In the genomic region with DNA sequence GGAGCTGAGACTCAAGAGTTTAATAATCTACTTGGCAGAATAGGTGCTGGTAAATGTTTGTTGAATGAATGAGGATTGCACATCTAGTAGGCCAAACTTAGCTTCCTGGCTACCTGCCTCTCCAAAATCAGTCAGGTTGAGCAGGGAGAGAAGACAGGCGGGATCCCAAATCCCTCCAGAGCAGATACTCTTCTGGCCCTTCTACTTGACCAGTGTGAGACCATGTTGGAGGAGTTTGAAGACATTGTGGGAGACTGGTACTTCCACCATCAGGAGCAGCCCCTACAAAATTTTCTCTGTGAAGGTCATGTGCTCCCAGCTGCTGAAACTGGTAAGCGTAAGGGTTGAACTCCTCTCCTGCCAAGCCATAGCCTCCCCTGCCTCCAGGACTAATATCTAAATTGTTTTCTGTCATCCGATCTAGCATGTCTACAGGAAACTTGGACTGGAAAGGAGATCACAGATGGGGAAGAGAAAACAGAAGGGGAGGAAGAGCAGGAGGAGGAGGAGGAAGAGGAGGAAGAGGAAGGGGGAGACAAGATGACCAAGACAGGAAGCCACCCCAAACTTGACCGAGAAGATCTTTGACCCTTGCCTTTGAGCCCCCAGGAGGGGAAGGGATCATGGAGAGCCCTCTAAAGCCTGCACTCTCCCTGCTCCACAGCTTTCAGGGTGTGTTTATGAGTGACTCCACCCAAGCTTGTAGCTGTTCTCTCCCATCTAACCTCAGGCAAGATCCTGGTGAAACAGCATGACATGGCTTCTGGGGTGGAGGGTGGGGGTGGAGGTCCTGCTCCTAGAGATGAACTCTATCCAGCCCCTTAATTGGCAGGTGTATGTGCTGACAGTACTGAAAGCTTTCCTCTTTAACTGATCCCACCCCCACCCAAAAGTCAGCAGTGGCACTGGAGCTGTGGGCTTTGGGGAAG, we compare ENCODE assay signal across 12 cellular contexts. TPM values are rescaled to one million over a fixed set of nuclear protein-coding genes. Genes with fewer than 3 reads are reported as not detected.
DNase-seq lines count a peak whose midpoint lies in the region; ATAC-seq and TF ChIP-seq lines count a peak whose summit lies in the region.
"Had no signal": no experiment of that assay in that cellular context is flagged by ENCODE, and none has a peak within 500 bp of the region (broad histone marks: within the 10 kb centered on the region; RNA-seq: fewer than 3 reads in every experiment).

No MANE protein-coding gene starts in this region.

- no peaks in the 10 kb centered on the region for H3K27me3 Mint-ChIP-seq in CD4-positive, alpha-beta T cell
- H3K27me3 Mint-ChIP-seq in activated T-helper 2 cell treated with anti-CD3 and anti-CD28 coated beads, Interferon-gamma antibody, Interleukin-2, Interleukin-4, amounts not matched to agents 10 μg/mL and 5 μg/mL and 100 μg/mL, durations not matched to agents 14 hours and 24 hours and 36 hours (ENCODE audit: low read depth) = no peaks in the 10 kb centered on the region
- H3K27me3 Mint-ChIP-seq in natural killer cell (ENCODE audit: low read depth in 2 of 2) = no peaks in the 10 kb centered on the region

- H3K27ac Mint-ChIP-seq in CD4-positive, alpha-beta T cell = peak overlapping the region; percentile 100
- H3K27ac Mint-ChIP-seq in activated T-helper 2 cell treated with anti-CD3 and anti-CD28 coated beads, Interferon-gamma antibody, Interleukin-2, Interleukin-4, amounts not matched to agents 10 μg/mL and 5 μg/mL and 100 μg/mL, durations not matched to agents 14 hours and 24 hours and 36 hours = peak overlapping the region; percentile 50
- H3K27ac Mint-ChIP-seq in natural killer cell = peak overlapping the region; percentile 8 to 26

- H3K36me3 ChIP-seq in HEK293 (ENCODE audit: control insufficient read depth in 2 of 2, insufficient read depth in 1 of 2, low read length in 2 of 2) (peaks cover 0 to 13% of the 10 kb centered on the region in 2 experiments; a peak in 2 of 3 replicates), suprapubic skin (no peaks in the 10 kb centered on the region), SJCRH30 (no peaks in the 10 kb centered on the region)

- peaks cover 3% of the 10 kb centered on the region for H3K4me1 ChIP-seq in HEK293 (ENCODE audit: control insufficient read depth, insufficient read depth, low read length)
- peaks cover 45% of the 10 kb centered on the region for H3K4me1 ChIP-seq in suprapubic skin
- H3K4me1 ChIP-seq in SJCRH30 = no peaks in the 10 kb centered on the region

- peak overlapping the region; percentile 100 for H3K4me3 Mint-ChIP-seq in CD4-positive, alpha-beta T cell
- peak overlapping the region; percentile 99 for H3K4me3 Mint-ChIP-seq in activated T-helper 2 cell treated with anti-CD3 and anti-CD28 coated beads, Interferon-gamma antibody, Interleukin-2, Interleukin-4, amounts not matched to agents 10 μg/mL and 5 μg/mL and 100 μg/mL, durations not matched to agents 14 hours and 24 hours and 36 hours (ENCODE audit: low read depth)
- peak overlapping the region; percentile 22 for H3K4me3 Mint-ChIP-seq in natural killer cell

- H3K9me3 ChIP-seq in CD4-positive, alpha-beta T cell (ENCODE audit: control insufficient read depth, low read length) = no peaks in the 10 kb centered on the region
- no peaks in the 10 kb centered on the region for H3K9me3 ChIP-seq in HEK293 (ENCODE audit: control insufficient read depth, insufficient read depth, low read depth, low read length)
- no peaks in the 10 kb centered on the region for H3K9me3 ChIP-seq in suprapubic skin
- no peaks in the 10 kb centered on the region for H3K9me3 ChIP-seq in SJCRH30 (replicated peaks)
- H3K9me3 ChIP-seq: left ventricle myocardium inferior had no signal

- H3K36me3 Mint-ChIP-seq in CD4-positive, alpha-beta T cell (ENCODE audit: low read depth) = peaks cover 38% of the 10 kb centered on the region
- peaks cover 29% of the 10 kb centered on the region for H3K36me3 Mint-ChIP-seq in activated T-helper 2 cell treated with anti-CD3 and anti-CD28 coated beads, Interferon-gamma antibody, Interleukin-2, Interleukin-4, amounts not matched to agents 10 μg/mL and 5 μg/mL and 100 μg/mL, durations not matched to agents 14 hours and 24 hours and 36 hours (ENCODE audit: low read depth)
- H3K36me3 Mint-ChIP-seq in natural killer cell = no peaks in the 10 kb centered on the region

- peaks cover 41% of the 10 kb centered on the region for H3K4me1 Mint-ChIP-seq in CD4-positive, alpha-beta T cell (ENCODE audit: low read depth)
- H3K4me1 Mint-ChIP-seq in activated T-helper 2 cell treated with anti-CD3 and anti-CD28 coated beads, Interferon-gamma antibody, Interleukin-2, Interleukin-4, amounts not matched to agents 10 μg/mL and 5 μg/mL and 100 μg/mL, durations not matched to agents 14 hours and 24 hours and 36 hours (ENCODE audit: low read depth) = peaks cover 25% of the 10 kb centered on the region
- peaks cover 33 to 42% of the 10 kb centered on the region in 2 donors for H3K4me1 Mint-ChIP-seq in natural killer cell

- H3K4me3 ChIP-seq in HEK293 (ENCODE audit: low read depth, low read length) (no peak overlapping the region), suprapubic skin (no peak overlapping the region), SJCRH30 (no peak overlapping the region)
- H3K4me3 ChIP-seq: left ventricle myocardium inferior had no signal

- no peak for TF ChIP-seq POLR2A in suprapubic skin (IDR thresholded peaks at IDR 0.05)

- intact Hi-C loops in CD4-positive, alpha-beta T cell (cut with DNase I, micrococcal nuclease) = no loop called here
- intact Hi-C loops in activated T-helper 2 cell treated with anti-CD3 and anti-CD28 coated beads, Interferon-gamma antibody, Interleukin-2, Interleukin-4, amounts not matched to agents 10 μg/mL and 5 μg/mL and 100 μg/mL, durations not matched to agents 14 hours and 24 hours and 36 hours (cut with micrococcal nuclease) = loop anchor here (10.0 kb wide), 1 partner anchor 210 kb away; the partner anchor contains the start of gene TRIM4
- intact Hi-C loops in natural killer cell (cut with micrococcal nuclease) = no loop called here

- CTCF ChIA-PET in CD4-positive, alpha-beta T cell (lab: Charles Lee) = no interaction called here
- CTCF ChIA-PET in HEK293 (lab: Yijun Ruan, JAX) = interaction anchor here (0.6 to 1.1 kb wide), 9 partner anchors 8 to 611 kb away, joined by 3 to 5 read pairs (median 4); no protein-coding TSS in a partner anchor

- H3K9me3 Mint-ChIP-seq in CD4-positive, alpha-beta T cell = no peaks in the 10 kb centered on the region
- no peaks in the 10 kb centered on the region for H3K9me3 Mint-ChIP-seq in activated T-helper 2 cell treated with anti-CD3 and anti-CD28 coated beads, Interferon-gamma antibody, Interleukin-2, Interleukin-4, amounts not matched to agents 10 μg/mL and 5 μg/mL and 100 μg/mL, durations not matched to agents 14 hours and 24 hours and 36 hours
- H3K9me3 Mint-ChIP-seq in natural killer cell = no peaks in the 10 kb centered on the region

- no peak for TF ChIP-seq EP300 in suprapubic skin (IDR thresholded peaks at IDR 0.05)

- H3K27me3 ChIP-seq in CD4-positive, alpha-beta T cell (ENCODE audit: control insufficient read depth, insufficient read depth, low read length) = no peaks in the 10 kb centered on the region
- H3K27me3 ChIP-seq in suprapubic skin = no peaks in the 10 kb centered on the region
- no peaks in the 10 kb centered on the region for H3K27me3 ChIP-seq in SJCRH30

- POLR2A ChIA-PET in CD4-positive, alpha-beta T cell (lab: Charles Lee) = interaction anchor here (0.8 to 3.3 kb wide), 3 partner anchors 23 to 567 kb away, joined by 4 to 58 read pairs (median 8); partner anchors contain the start of genes AP4M1, LAMTOR4 and MCM7
- POLR2A ChIA-PET in HEK293 (lab: Yijun Ruan, JAX) = interaction anchor here (0.7 to 8.4 kb wide), 3 partner anchors 23 to 305 kb away, joined by 4 to 81 read pairs (median 4); partner anchors contain the start of genes AP4M1, MCM7 and MEPCE

- no peak for DNase-seq in CD4-positive, alpha-beta T cell
- DNase-seq in activated T-helper 2 cell treated with anti-CD3 and anti-CD28 coated beads, Interferon-gamma antibody, Interleukin-2, Interleukin-4, amounts not matched to agents 10 μg/mL and 5 μg/mL and 100 μg/mL, durations not matched to agents 14 hours and 24 hours and 36 hours (ENCODE audit: low spot score) = no peak
- no peak for DNase-seq in natural killer cell
- no peak for DNase-seq in suprapubic skin (ENCODE audit: low spot score in 2 of 2)
- no peak for DNase-seq in retina
- DNase-seq in SJCRH30 = no peak
- DNase-seq: DMS 273 treated with DMSO at 0.1 percent for 48 hours; left ventricle myocardium inferior; stimulated activated CD4-positive, alpha-beta T cell treated with anti-CD3 and anti-CD28 coated beads, Interleukin-2, amount 100 ng/mL, for 24 hours; stimulated activated naive CD4-positive, alpha-beta T cell treated with Interleukin-2 at 50 U/mL for 16 hours; WERI-Rb-1 had no signal

- no peak for TF ChIP-seq CTCF in CD4-positive, alpha-beta T cell (IDR thresholded peaks at IDR 0.05)
- TF ChIP-seq CTCF in HEK293 (tag by site-specific recombination; IDR thresholded peaks at IDR 0.05) (no peak), natural killer cell (IDR thresholded peaks at IDR 0.05) (no peak), suprapubic skin (IDR thresholded peaks at IDR 0.05) (no peak)

- no peak overlapping the region for H3K27ac ChIP-seq in CD4-positive, alpha-beta T cell (ENCODE audit: low read depth, low read length)
- no peak overlapping the region for H3K27ac ChIP-seq in HEK293 (ENCODE audit: extremely low read depth, low read depth, low read length)
- H3K27ac ChIP-seq in suprapubic skin = no peak overlapping the region
- H3K27ac ChIP-seq in SJCRH30 = no peak overlapping the region
- H3K27ac ChIP-seq: left ventricle myocardium inferior, WERI-Rb-1 had no signal

- WGBS in suprapubic skin = 61% methylated on average over 4 of the region's 4 CpGs

- no peak for ATAC-seq in CD4-positive, alpha-beta T cell (ENCODE audit: poor library complexity)
- no peak for ATAC-seq in natural killer cell

RNA-seq across cellular contexts. Expression of gene MBLAC1, which starts 2.2 kb away (rescaled TPM):
- total RNA-seq in CD4-positive, alpha-beta T cell = 1 to 10 TPM; 3.7 to 4.4 TPM
- total RNA-seq in activated T-helper 2 cell treated with anti-CD3 and anti-CD28 coated beads, Interferon-gamma antibody, Interleukin-2, Interleukin-4, amounts not matched to agents 10 μg/mL and 5 μg/mL and 100 μg/mL, durations not matched to agents 14 hours and 24 hours and 36 hours = 2.8 and 2.9 TPM in 2 replicates
- total RNA-seq in natural killer cell (1 to 10 TPM; 2.8 to 4.3 (median 4.1) TPM), suprapubic skin (1 to 10 TPM; 2.6 to 6.2 (median 3.6) TPM)
- total RNA-seq in SJCRH30 (2014; rRNA removed; shearing (Covaris generic)) = 1.4 and 1.6 TPM in 2 replicates

RNA-seq across cellular contexts. Expression of gene CNPY4, which starts 5.1 kb away (rescaled TPM):
- total RNA-seq in CD4-positive, alpha-beta T cell = 10 to 100 TPM; 22.5 to 25.6 TPM
- 17.0 and 19.1 TPM in 2 replicates for total RNA-seq in activated T-helper 2 cell treated with anti-CD3 and anti-CD28 coated beads, Interferon-gamma antibody, Interleukin-2, Interleukin-4, amounts not matched to agents 10 μg/mL and 5 μg/mL and 100 μg/mL, durations not matched to agents 14 hours and 24 hours and 36 hours
- total RNA-seq in natural killer cell = 10 to 100 TPM; 19.1 to 25.8 (median 23.9) TPM
- 1 to 10 TPM; 4.5 to 7.1 (median 5.4) TPM for total RNA-seq in suprapubic skin
- 13.2 and 13.7 TPM in 2 replicates for total RNA-seq in SJCRH30 (2014; rRNA removed; shearing (Covaris generic))

RNA-seq across cellular contexts. Expression of gene TAF6, which starts 5.4 kb away (rescaled TPM):
- 10 to 100 TPM; 34.8 to 37.4 TPM for total RNA-seq in CD4-positive, alpha-beta T cell
- 68.1 and 76.9 TPM in 2 replicates for total RNA-seq in activated T-helper 2 cell treated with anti-CD3 and anti-CD28 coated beads, Interferon-gamma antibody, Interleukin-2, Interleukin-4, amounts not matched to agents 10 μg/mL and 5 μg/mL and 100 μg/mL, durations not matched to agents 14 hours and 24 hours and 36 hours
- total RNA-seq in natural killer cell = 10 to 100 TPM; 42.2 to 56.8 (median 47.9) TPM
- total RNA-seq in suprapubic skin = 10 to 100 TPM; 31.7 to 59.3 (median 48.9) TPM
- total RNA-seq in SJCRH30 (2014; rRNA removed; shearing (Covaris generic)) = 42.2 and 47.8 TPM in 2 replicates

RNA-seq across cellular contexts. Expression of gene AP4M1, which starts 23.1 kb away (rescaled TPM):
- 1 to 10 TPM; 2.8 to 4.0 TPM for total RNA-seq in CD4-positive, alpha-beta T cell
- total RNA-seq in activated T-helper 2 cell treated with anti-CD3 and anti-CD28 coated beads, Interferon-gamma antibody, Interleukin-2, Interleukin-4, amounts not matched to agents 10 μg/mL and 5 μg/mL and 100 μg/mL, durations not matched to agents 14 hours and 24 hours and 36 hours = 12.2 and 16.4 TPM in 2 replicates
- total RNA-seq in natural killer cell (10 to 100 TPM in 2 of 3 donors, 1 to 10 TPM in 1; 8.4 to 12.8 (median 12.7) TPM), suprapubic skin (10 to 100 TPM; 16.7 to 33.2 (median 31.8) TPM)
- total RNA-seq in SJCRH30 (2014; rRNA removed; shearing (Covaris generic)) = 9.9 and 13.9 TPM in 2 replicates

RNA-seq across cellular contexts. Expression of gene MCM7, which starts 23.4 kb away (rescaled TPM):
- 10 to 100 TPM; 54.5 to 56.0 TPM for total RNA-seq in CD4-positive, alpha-beta T cell
- 383 and 389 TPM in 2 replicates for total RNA-seq in activated T-helper 2 cell treated with anti-CD3 and anti-CD28 coated beads, Interferon-gamma antibody, Interleukin-2, Interleukin-4, amounts not matched to agents 10 μg/mL and 5 μg/mL and 100 μg/mL, durations not matched to agents 14 hours and 24 hours and 36 hours
- total RNA-seq in natural killer cell = 100 to 1,000 TPM; 112 to 214 (median 137) TPM
- total RNA-seq in suprapubic skin = 10 to 100 TPM; 43.8 to 97.0 (median 51.8) TPM
- total RNA-seq in SJCRH30 (2014; rRNA removed; shearing (Covaris generic)) = 332 and 353 TPM in 2 replicates

Comparison
In these comparisons a context has a peak if more than half of its experiments do, and no peak if none do; other contexts are left out.
1. H3K27ac Mint-ChIP-seq: peak in every context shown above with its lines; median percentile 100 in CD4-positive, alpha-beta T cell; 50 in activated T-helper 2 cell treated with anti-CD3 and anti-CD28 coated beads, Interferon-gamma antibody, Interleukin-2, Interleukin-4, amounts not matched to agents 10 μg/mL and 5 μg/mL and 100 μg/mL, durations not matched to agents 14 hours and 24 hours and 36 hours; 17 in natural killer cell.
2. H3K4me3 Mint-ChIP-seq: peak in every context shown above with its lines; median percentile 100 in CD4-positive, alpha-beta T cell; 99 in activated T-helper 2 cell treated with anti-CD3 and anti-CD28 coated beads, Interferon-gamma antibody, Interleukin-2, Interleukin-4, amounts not matched to agents 10 μg/mL and 5 μg/mL and 100 μg/mL, durations not matched to agents 14 hours and 24 hours and 36 hours; 22 in natural killer cell.